ENCODE assay signal across 17 cellular contexts in the genomic region with DNA sequence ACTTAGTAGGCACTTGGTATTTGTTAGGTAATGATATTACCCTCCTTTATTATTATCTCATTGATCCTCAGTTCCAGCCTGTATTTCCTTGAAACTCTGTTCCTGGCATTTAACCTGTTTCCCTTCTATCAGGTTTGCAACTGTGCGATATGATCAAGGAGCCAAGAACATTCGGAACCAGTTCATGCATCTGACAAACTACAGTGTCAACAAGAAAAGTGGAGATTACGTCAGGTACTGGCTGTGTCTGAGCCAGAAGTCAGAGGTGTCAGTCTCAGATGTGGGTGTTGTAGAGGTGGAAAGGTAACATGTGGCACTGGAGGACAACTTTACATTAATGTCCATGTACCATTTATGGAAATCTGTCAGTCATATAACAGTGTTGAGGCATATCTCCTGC. TPM values are rescaled to one million over a fixed set of nuclear protein-coding genes. Genes with fewer than 3 reads are reported as not detected.
DNase-seq lines count a peak whose midpoint lies in the region; ATAC-seq and TF ChIP-seq lines count a peak whose summit lies in the region.
"Had no signal": no experiment of that assay in that cellular context is flagged by ENCODE, and none has a peak within 500 bp of the region (broad histone marks: within the 10 kb centered on the region; RNA-seq: fewer than 3 reads in every experiment).

No MANE protein-coding gene starts in this region.

- H3K4me3 Mint-ChIP-seq in MCF 10A (ENCODE audit: unreplicated experiment): no peak overlapping the region
- no peak overlapping the region for H3K4me3 Mint-ChIP-seq in T-helper 2 cell treated with Interferon-gamma antibody and Interleukin-4, amounts not matched to agents 5 μg/mL and 100 μg/mL, for 36 hours
- H3K4me3 Mint-ChIP-seq: CD14-positive monocyte; CD8-positive, alpha-beta T cell had no signal

- no peak overlapping the region for H3K27ac Mint-ChIP-seq in MCF 10A (ENCODE audit: low read depth, unreplicated experiment)
- no peak overlapping the region for H3K27ac Mint-ChIP-seq in T-helper 2 cell treated with Interferon-gamma antibody and Interleukin-4, amounts not matched to agents 5 μg/mL and 100 μg/mL, for 36 hours
- H3K27ac Mint-ChIP-seq: CD8-positive, alpha-beta T cell had no signal

- WGBS in gastroesophageal sphincter (ENCODE audit: low coverage in 1 of 2), 2 donors: 86 to 100% methylated on average over 1 to 2 of the region's 3 CpGs

- TF ChIP-seq POLR2A in breast epithelium (IDR thresholded peaks at IDR 0.05) (no peak), gastrocnemius medialis (IDR thresholded peaks at IDR 0.05) (no peak), gastroesophageal sphincter (IDR thresholded peaks at IDR 0.05) (no peak)

- H3K36me3 ChIP-seq in breast epithelium (no peaks in the 10 kb centered on the region), gastrocnemius medialis (no peaks in the 10 kb centered on the region), gastroesophageal sphincter (peaks cover 0 to 5% of the 10 kb centered on the region in 2 donors)

- H3K4me3 ChIP-seq in breast epithelium (no peak overlapping the region), gastrocnemius medialis (no peak overlapping the region), gastroesophageal sphincter (no peak overlapping the region)

- peak; percentile 89 for ATAC-seq in left lobe of liver
- peak; percentile 40 to 97 for ATAC-seq in gastrocnemius medialis
- ATAC-seq in gastroesophageal sphincter: no peak
- ATAC-seq in GM18519 (IDR thresholded peaks at IDR 0.05; ENCODE audit: low FRiP score, unreplicated experiment): no peak
- ATAC-seq: CD8-positive, alpha-beta T cell; HCT116 had no signal

- H3K4me1 ChIP-seq in breast epithelium (peaks cover 0 to 4% of the 10 kb centered on the region in 2 donors), gastrocnemius medialis (peaks cover 29 to 54% of the 10 kb centered on the region in 2 donors), gastroesophageal sphincter (peaks cover 9 to 52% (median 12%) of the 10 kb centered on the region in 3 donors)

- in situ Hi-C loops in gastrocnemius medialis (cut with MboI; ENCODE audit: low sequenced_read_pairs in 4 of 4): loop anchor here in 1 of 4 donors (25.0 kb wide), 1 partner anchor 670 kb away; the partner anchor contains the start of gene ESRRB

- CTCF ChIA-PET in MCF 10A (lab: Yijun Ruan, JAX): interaction anchor here (0.6 to 1.5 kb wide), 2 partner anchors 9 to 151 kb away, joined by 3 read pairs; no protein-coding TSS in a partner anchor

- no TSS peak for BruUV-seq in MCF 10A (replicated peaks; lab: Mats Ljungman, UMichigan)

- DNase-seq in breast epithelium (ENCODE audit: low spot score in 2 of 2) (no peak), MCF 10A (ENCODE audit: unreplicated experiment) (no peak), left lobe of liver (ENCODE audit: low spot score) (peak; percentile 67), mucosa of gallbladder (ENCODE audit: low spot score) (peak; percentile 30), gastrocnemius medialis (peak in 1 of 2 donors; percentile 55)
- DNase-seq in T-helper 2 cell treated with Interferon-gamma antibody and Interleukin-4, amounts not matched to agents 5 μg/mL and 100 μg/mL, for 36 hours (ENCODE audit: low spot score): no peak
- DNase-seq: CD8-positive, alpha-beta T cell; COR-L47; DMS153; DMS79 treated with DMSO at 0.1 percent for 48 hours; EL had no signal

- peaks cover 27% of the 10 kb centered on the region for H3K36me3 Mint-ChIP-seq in MCF 10A (ENCODE audit: insufficient read depth, unreplicated experiment)
- H3K36me3 Mint-ChIP-seq in T-helper 2 cell treated with Interferon-gamma antibody and Interleukin-4, amounts not matched to agents 5 μg/mL and 100 μg/mL, for 36 hours (ENCODE audit: low read depth): peaks cover 11% of the 10 kb centered on the region

- H3K27ac ChIP-seq in breast epithelium (peak overlapping the region; percentile 1 to 22), gastrocnemius medialis (peak overlapping the region in 1 of 4 donors; percentile 51), gastroesophageal sphincter (no peak overlapping the region)
- H3K27ac ChIP-seq: 22Rv1, HL-60 had no signal

- POLR2A ChIA-PET in MCF 10A (lab: Yijun Ruan, JAX): interaction anchor here (0.5 kb wide), 1 partner anchor 23 kb away, joined by 3 read pairs; no protein-coding TSS in a partner anchor

- no peaks in the 10 kb centered on the region for H3K9me3 ChIP-seq in breast epithelium
- H3K9me3 ChIP-seq in gastrocnemius medialis: no peaks in the 10 kb centered on the region
- no peaks in the 10 kb centered on the region for H3K9me3 ChIP-seq in gastroesophageal sphincter

- H3K9me3 Mint-ChIP-seq in MCF 10A (ENCODE audit: unreplicated experiment): no peaks in the 10 kb centered on the region
- no peaks in the 10 kb centered on the region for H3K9me3 Mint-ChIP-seq in T-helper 2 cell treated with Interferon-gamma antibody and Interleukin-4, amounts not matched to agents 5 μg/mL and 100 μg/mL, for 36 hours
- H3K9me3 Mint-ChIP-seq: CD8-positive, alpha-beta T cell had no signal

- H3K4me1 Mint-ChIP-seq in MCF 10A (ENCODE audit: insufficient read depth, unreplicated experiment): peaks cover 9% of the 10 kb centered on the region
- H3K4me1 Mint-ChIP-seq in T-helper 2 cell treated with Interferon-gamma antibody and Interleukin-4, amounts not matched to agents 5 μg/mL and 100 μg/mL, for 36 hours (ENCODE audit: low read depth): peaks cover 9% of the 10 kb centered on the region

- intact Hi-C loops in breast epithelium (cut with DNase I; ENCODE audit: low total_unique reads) (no loop called here), MCF 10A (cut with micrococcal nuclease) (no loop called here), gastrocnemius medialis (cut with DNase I; ENCODE audit: low total_unique reads) (no loop called here)

- TF ChIP-seq EP300 in gastroesophageal sphincter (IDR thresholded peaks at IDR 0.05): no peak

- H3K27me3 ChIP-seq in breast epithelium: no peaks in the 10 kb centered on the region
- H3K27me3 ChIP-seq in gastrocnemius medialis: no peaks in the 10 kb centered on the region
- H3K27me3 ChIP-seq in gastroesophageal sphincter: no peaks in the 10 kb centered on the region

- no peak for TF ChIP-seq CTCF in breast epithelium (IDR thresholded peaks at IDR 0.05)
- no peak for TF ChIP-seq CTCF in MCF 10A (IDR thresholded peaks at IDR 0.05; ENCODE audit: unreplicated experiment)
- TF ChIP-seq CTCF in gastrocnemius medialis (IDR thresholded peaks at IDR 0.05 in 4 of 5, conservative IDR thresholded peaks at IDR 0.05 in 1 of 5): no peak
- TF ChIP-seq CTCF in gastroesophageal sphincter (IDR thresholded peaks at IDR 0.05): no peak

- H3K27me3 Mint-ChIP-seq in MCF 10A (ENCODE audit: insufficient read depth, unreplicated experiment): no peaks in the 10 kb centered on the region
- no peaks in the 10 kb centered on the region for H3K27me3 Mint-ChIP-seq in T-helper 2 cell treated with Interferon-gamma antibody and Interleukin-4, amounts not matched to agents 5 μg/mL and 100 μg/mL, for 36 hours (ENCODE audit: low read depth)

RNA-seq across cellular contexts. Expression of gene TTLL5, which starts 56.7 kb away (rescaled TPM):
- 10 to 100 TPM; 21.9 to 66.6 (median 35.7) TPM for total RNA-seq in breast epithelium
- 29.0 and 31.7 TPM in 2 replicates for total RNA-seq in MCF 10A (2022)
- 9.5 TPM for total RNA-seq in left lobe of liver
- total RNA-seq in mucosa of gallbladder: 30.1 TPM
- 10 to 100 TPM in 3 of 4 donors, 1 to 10 TPM in 1; 9.1 to 36.0 (median 16.4) TPM for total RNA-seq in gastrocnemius medialis
- total RNA-seq in gastroesophageal sphincter: 10 to 100 TPM; 18.1 to 30.0 (median 22.1) TPM

RNA-seq across cellular contexts. Expression of gene ERG28, which starts 57.1 kb away (rescaled TPM):
- total RNA-seq in breast epithelium (1 to 10 TPM; 4.5 to 9.7 (median 5.9) TPM), MCF 10A (2022) (10.4 and 11.1 TPM in 2 replicates), left lobe of liver (17.9 TPM), mucosa of gallbladder (37.2 TPM), gastrocnemius medialis (1 to 10 TPM; 3.7 to 6.4 (median 4.7) TPM), gastroesophageal sphincter (10 to 100 TPM in 1 of 4 donors, 1 to 10 TPM in 3; 6.2 to 13.4 (median 7.0) TPM)

Comparison
In these comparisons a context has a peak if more than half of its experiments do, and no peak if none do; other contexts are left out.
1. DNase-seq: peak in left lobe of liver (single experiment) and mucosa of gallbladder (single experiment); none in breast epithelium (0 of 2), MCF 10A (single experiment) and T-helper 2 cell treated with Interferon-gamma antibody and Interleukin-4, amounts not matched to agents 5 μg/mL and 100 μg/mL, for 36 hours (single experiment).
2. H3K27ac ChIP-seq: peak in breast epithelium (2 of 2); none in gastroesophageal sphincter (0 of 4).
3. ATAC-seq: peak in left lobe of liver (single experiment) and gastrocnemius medialis (2 of 2); none in gastroesophageal sphincter (single experiment) and GM18519 (single experiment).